In genomic region chr11:7577883-7578242, GRCh38 we compare ENCODE assay signal across 8 cellular contexts.
DNase-seq lines count a peak whose midpoint lies in the region; ATAC-seq and TF ChIP-seq lines count a peak whose summit lies in the region.

No MANE protein-coding gene starts in this region.

- H3K4me1 ChIP-seq in H9 (ENCODE audit: insufficient read depth, low read length): peaks cover 18% of the 10 kb centered on the region; the same call in 1 of the 2 replicates
- peaks cover 21% of the 10 kb centered on the region for H3K4me1 ChIP-seq in right cardiac atrium (ENCODE audit: control insufficient read depth, insufficient read depth, low read length)

- peak overlapping the region in 1 of 2 experiments; percentile 0; a peak in 1 of 5 replicates for H3K4me3 Mint-ChIP-seq in H9
- H3K4me3 Mint-ChIP-seq in activated CD8-positive, alpha-beta T cell treated with anti-CD3 and anti-CD28 coated beads, Interleukin-2, amount 10 ng/mL, durations not matched to agents 7 days and 5 days: peak overlapping the region; percentile 29

- no peak overlapping the region for H3K23ac ChIP-seq in H9 (ENCODE audit: insufficient read length, low read depth, low read length)

- H3K23me2 ChIP-seq in H9 (ENCODE audit: insufficient read length, low read depth, low read length, poor library complexity, severe bottlenecking): no peaks in the 10 kb centered on the region

- intact Hi-C loops in right cardiac atrium (cut with DNase I): loop anchor here in 1 of 4 donors (10.0 kb wide), 1 partner anchor 63 kb away; the partner anchor contains the start of gene PPFIBP2

- no peak overlapping the region for H4K8ac ChIP-seq in H9 (replicated peaks; ENCODE audit: insufficient read length, low read depth, low read length)

- no peak overlapping the region for H2BK5ac ChIP-seq in H9 (ENCODE audit: insufficient read length, low read length)

- H2BK12ac ChIP-seq in H9 (ENCODE audit: insufficient read length, low read depth, low read length): no peak overlapping the region

- H3K9me3 ChIP-seq in H9 (ENCODE audit: control insufficient read depth, low read depth, low read length) (no peaks in the 10 kb centered on the region), right cardiac atrium (ENCODE audit: control insufficient read depth, low read length) (no peaks in the 10 kb centered on the region)

- H3K56ac ChIP-seq in H9 (ENCODE audit: insufficient read length, low read depth, low read length): peak overlapping the region; percentile 76

- H4K5ac ChIP-seq in H9 (ENCODE audit: insufficient read length, low read depth, low read length): no peak overlapping the region

- no peak overlapping the region for H2AK5ac ChIP-seq in H9 (ENCODE audit: insufficient read length, low read length)

- TF ChIP-seq CTCF in BJ (IDR thresholded peaks at IDR 0.05; ENCODE audit: insufficient read depth, low read depth, low read length) (no peak), H9 (conservative IDR thresholded peaks at IDR 0.05) (no peak)

- no peaks in the 10 kb centered on the region for H3K36me3 ChIP-seq in BJ (ENCODE audit: control insufficient read depth, insufficient read depth, low read length)

- H3K4me2 ChIP-seq in H9 (ENCODE audit: insufficient read depth, insufficient read length, low read length): peak overlapping the region; percentile 42

- H2BK120ac ChIP-seq in H9 (ENCODE audit: low read depth, low read length, poor library complexity, severe bottlenecking): no peak overlapping the region

- H3K27ac Mint-ChIP-seq in H9: peak overlapping the region; percentile 58 to 93 (median 85); a peak in 6 of 7 replicates
- H3K27ac Mint-ChIP-seq in activated CD8-positive, alpha-beta T cell treated with anti-CD3 and anti-CD28 coated beads, Interleukin-2, amount 10 ng/mL, durations not matched to agents 7 days and 5 days: peak overlapping the region; percentile 47

- no peak overlapping the region for H2BK20ac ChIP-seq in H9 (ENCODE audit: low read depth, low read length, poor library complexity, severe bottlenecking)

- H3K9me3 Mint-ChIP-seq in H9: no peaks in the 10 kb centered on the region
- H3K9me3 Mint-ChIP-seq in activated CD8-positive, alpha-beta T cell treated with anti-CD3 and anti-CD28 coated beads, Interleukin-2, amount 10 ng/mL, durations not matched to agents 7 days and 5 days (ENCODE audit: insufficient read depth): no peaks in the 10 kb centered on the region

- peak; percentile 69 for ATAC-seq in activated CD8-positive, alpha-beta T cell treated with anti-CD3 and anti-CD28 coated beads, Interleukin-2, amount 10 ng/mL, durations not matched to agents 7 days and 5 days
- ATAC-seq in right cardiac atrium (peak; percentile 5 to 24), GM18505 (IDR thresholded peaks at IDR 0.05; ENCODE audit: unreplicated experiment) (no peak)

- H3K18ac ChIP-seq in H9 (ENCODE audit: insufficient read length, low read depth, low read length): no peak overlapping the region

- H3K27me3 Mint-ChIP-seq in H9 (ENCODE audit: low read depth): no peaks in the 10 kb centered on the region; the same call in 1 of the 2 replicates
- peaks cover 43% of the 10 kb centered on the region for H3K27me3 Mint-ChIP-seq in activated CD8-positive, alpha-beta T cell treated with anti-CD3 and anti-CD28 coated beads, Interleukin-2, amount 10 ng/mL, durations not matched to agents 7 days and 5 days (ENCODE audit: low read depth)

- peaks cover 56 to 62% of the 10 kb centered on the region in 2 experiments for H3K4me1 Mint-ChIP-seq in H9
- H3K4me1 Mint-ChIP-seq in activated CD8-positive, alpha-beta T cell treated with anti-CD3 and anti-CD28 coated beads, Interleukin-2, amount 10 ng/mL, durations not matched to agents 7 days and 5 days (ENCODE audit: low read depth): peaks cover 37% of the 10 kb centered on the region

- H3K14ac ChIP-seq in H9 (ENCODE audit: insufficient read depth, low read length): no peak overlapping the region

- no peaks in the 10 kb centered on the region for H3K79me2 ChIP-seq in H9 (ENCODE audit: insufficient read depth, low read length)

- H3T11ph ChIP-seq in H9 (ENCODE audit: low read length): no peak overlapping the region

- POLR2A ChIA-PET in BJ (lab: Charles Lee): interaction anchor here (0.5 kb wide), 1 partner anchor 25 kb away, joined by 3 read pairs; no protein-coding TSS in a partner anchor
- POLR2A ChIA-PET in activated CD8-positive, alpha-beta T cell treated with anti-CD3 and anti-CD28 coated beads, Interleukin-2, amount 10 ng/mL, durations not matched to agents 7 days and 5 days (lab: Charles Lee): no interaction called here

- DNase-seq in BJ (ENCODE audit: low read depth) (no peak), H9 (peak; percentile 44), right cardiac atrium (no peak), HUDEP-2 (lab: John Stamatoyannopoulos, UW; ENCODE audit: unreplicated experiment in 76 of 76) (no peak)
- DNase-seq in activated CD8-positive, alpha-beta T cell treated with anti-CD3 and anti-CD28 coated beads, Interleukin-2, amount 10 ng/mL, durations not matched to agents 7 days and 5 days: peak; percentile 40
- DNase-seq in stimulated activated CD4-positive, alpha-beta T cell treated with anti-CD3 and anti-CD28 coated beads, Interleukin-12 subunit alpha, Interleukin-12 subunit beta, amount 100 ng/mL, for 4 hours: no peak

- H3K27ac ChIP-seq in H9 (ENCODE audit: insufficient read length, low read depth, low read length): peak overlapping the region; percentile 11
- peak overlapping the region; percentile 59 for H3K27ac ChIP-seq in right cardiac atrium (ENCODE audit: low read length)
- H3K27ac ChIP-seq in skin epidermis: peak overlapping the region; percentile 2 to 87 (median 68)

- CTCF ChIA-PET in BJ (lab: Yijun Ruan, JAX): interaction anchor here (0.6 to 2.0 kb wide), 7 partner anchors 45 to 110 kb away, joined by 3 to 7 read pairs (median 4); partner anchors contain the start of gene PPFIBP2
- CTCF ChIA-PET in activated CD8-positive, alpha-beta T cell treated with anti-CD3 and anti-CD28 coated beads, Interleukin-2, amount 10 ng/mL, durations not matched to agents 7 days and 5 days (lab: Charles Lee): interaction anchor here (0.8 to 1.4 kb wide), 5 partner anchors 8 to 87 kb away, joined by 3 to 6 read pairs (median 4); no protein-coding TSS in a partner anchor

- H2BK15ac ChIP-seq in H9 (ENCODE audit: low read depth, low read length): no peak overlapping the region

- H3K79me1 ChIP-seq in H9 (ENCODE audit: insufficient read depth, low read depth, low read length, poor library complexity, severe bottlenecking): no peaks in the 10 kb centered on the region

- H3K4ac ChIP-seq in H9 (ENCODE audit: low read depth, low read length): no peak overlapping the region

- no peaks in the 10 kb centered on the region for H3K36me3 Mint-ChIP-seq in H9 (ENCODE audit: insufficient read depth in 1 of 3, low read depth in 3 of 3)
- H3K36me3 Mint-ChIP-seq in activated CD8-positive, alpha-beta T cell treated with anti-CD3 and anti-CD28 coated beads, Interleukin-2, amount 10 ng/mL, durations not matched to agents 7 days and 5 days (ENCODE audit: low read depth): no peaks in the 10 kb centered on the region

- TF ChIP-seq POLR2A in GM18505 (IDR thresholded peaks at IDR 0.05; ENCODE audit: borderline replicate concordance, extremely low read depth, insufficient read depth, insufficient read length): no peak

- no CpG with 5 or more reads among the region's 8 CpGs for WGBS in H9 (ENCODE audit: extremely low coverage, insufficient read length, low lambda C conversion rate)
- 0% methylated on average over 8 of the region's 8 CpGs for WGBS in right cardiac atrium

- H3K27me3 ChIP-seq in BJ (ENCODE audit: control insufficient read depth, insufficient read depth, low read length) (no peaks in the 10 kb centered on the region), H9 (ENCODE audit: insufficient read depth, low read length) (no peaks in the 10 kb centered on the region), right cardiac atrium (ENCODE audit: control insufficient read depth, insufficient read depth) (no peaks in the 10 kb centered on the region)

- no peaks in the 10 kb centered on the region for H4K20me1 ChIP-seq in H9 (ENCODE audit: control insufficient read depth, insufficient read depth, insufficient read length)

- H2AFZ ChIP-seq in H9 (ENCODE audit: low read length): no peak overlapping the region

- peak overlapping the region; percentile 38 for H3K4me3 ChIP-seq in BJ (ENCODE audit: low read depth, low read length)
- H3K4me3 ChIP-seq in right cardiac atrium (ENCODE audit: low read length): peak overlapping the region; percentile 33
- peak overlapping the region in 5 of 7 experiments; percentile 9 to 17 (median 13) for H3K4me3 ChIP-seq in skin epidermis

- H4K91ac ChIP-seq in H9 (ENCODE audit: insufficient read length, low read depth, low read length): no peak overlapping the region

- no peak overlapping the region for H3K9ac ChIP-seq in H9 (ENCODE audit: extremely low read depth, insufficient read length, low read length)

Comparison
In these comparisons a context has a peak if more than half of its experiments do, and no peak if none do; other contexts are left out.
1. DNase-seq: peak in H9 (single experiment) and activated CD8-positive, alpha-beta T cell treated with anti-CD3 and anti-CD28 coated beads, Interleukin-2, amount 10 ng/mL, durations not matched to agents 7 days and 5 days (single experiment); none in BJ (single experiment), right cardiac atrium (0 of 3), HUDEP-2 (0 of 76) and stimulated activated CD4-positive, alpha-beta T cell treated with anti-CD3 and anti-CD28 coated beads, Interleukin-12 subunit alpha, Interleukin-12 subunit beta, amount 100 ng/mL, for 4 hours (single experiment).
2. H3K27ac ChIP-seq: peak in every context shown above with its lines; median percentile 68 in skin epidermis; 59 in right cardiac atrium; 11 in H9.
3. Peak in every context shown above with its lines, with median percentiles within 50 percentile points of each other: H3K4me3 ChIP-seq.